In the genomic region with DNA sequence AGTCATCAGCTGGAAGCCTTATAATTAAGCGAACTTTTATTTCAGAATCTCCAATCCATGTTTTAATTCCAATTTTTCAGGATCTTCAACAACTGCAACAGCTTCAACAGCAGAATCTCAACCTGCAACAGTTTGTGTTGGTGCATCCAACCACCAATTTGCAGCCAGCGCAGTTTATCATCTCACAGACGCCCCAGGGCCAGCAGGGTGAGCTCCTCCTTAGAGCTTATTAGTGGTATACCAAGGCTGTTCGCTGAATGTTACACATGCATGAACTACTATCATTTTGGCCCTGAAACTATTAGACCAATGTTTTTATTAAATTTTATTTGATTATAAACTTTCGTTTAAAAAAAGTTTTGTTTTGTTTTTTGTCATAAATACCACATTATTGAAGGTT, we compare ENCODE assay signal across 8 cellular contexts.
"Had no signal": no experiment of that assay in that cellular context is flagged by ENCODE, and none has a peak within 500 bp of the region (broad histone marks: within the 10 kb centered on the region; RNA-seq: fewer than 3 reads in every experiment).

No MANE protein-coding gene starts in this region.

- H3K9me3 ChIP-seq: HAP-1 had no signal

- DNase-seq: GM23248, GOT3, H7, IMR-90, KG1 had no signal

- H3K4me3 ChIP-seq: GM23248, HAP-1, K562 had no signal

- FAIRE-seq: HTR-8/SVneo, K562 had no signal
